ENCODE assay signal across 9 cellular contexts in genomic region chr2:1731512-1731962, GRCh38. TPM values are rescaled to one million over a fixed set of nuclear protein-coding genes. Genes with fewer than 3 reads are reported as not detected.
DNase-seq lines count a peak whose midpoint lies in the region; ATAC-seq and TF ChIP-seq lines count a peak whose summit lies in the region.
"Had no signal": no experiment of that assay in that cellular context is flagged by ENCODE, and none has a peak within 500 bp of the region (broad histone marks: within the 10 kb centered on the region; RNA-seq: fewer than 3 reads in every experiment).

No MANE protein-coding gene starts in this region.

- H3K4me3 ChIP-seq in retinal pigment epithelial cell (ENCODE audit: low read length) (no peak overlapping the region), spleen (no peak overlapping the region)

- TF ChIP-seq CTCF in VCaP (conservative IDR thresholded peaks at IDR 0.05): no peak
- TF ChIP-seq CTCF in retinal pigment epithelial cell (conservative IDR thresholded peaks at IDR 0.05; ENCODE audit: low read depth, low read length): no peak
- TF ChIP-seq CTCF in spleen (IDR thresholded peaks at IDR 0.05 in 8 of 11, conservative IDR thresholded peaks at IDR 0.05 in 3 of 11): no peak

- DNase-seq in Caki2 (ENCODE audit: low read depth) (peak; percentile 51), Right ventricle myocardium superior (peak; percentile 40), retinal pigment epithelial cell (ENCODE audit: low read depth) (peak; percentile 95), spleen (no peak)
- DNase-seq in stimulated activated CD8-positive, alpha-beta memory T cell treated with anti-CD3 and anti-CD28 coated beads, Interleukin-4, amount 100 ng/mL, for 48 hours: no peak
- DNase-seq: stimulated activated CD4-positive, alpha-beta T cell treated with anti-CD3 and anti-CD28 coated beads, Interleukin-12 subunit alpha, Interleukin-12 subunit beta, amount 100 ng/mL, for 4 hours had no signal

- peak; percentile 23 for ATAC-seq in Right ventricle myocardium superior (ENCODE audit: poor library complexity)
- ATAC-seq in HG03108 (IDR thresholded peaks at IDR 0.05; ENCODE audit: unreplicated experiment): no peak
- no peak for ATAC-seq in HG03097 (IDR thresholded peaks at IDR 0.05; ENCODE audit: low FRiP score, unreplicated experiment)

- H3K36me3 ChIP-seq in spleen: no peaks in the 10 kb centered on the region

- peaks cover 0 to 6% (median 0%) of the 10 kb centered on the region in 8 donors for H3K9me3 ChIP-seq in spleen

- H3K4me1 ChIP-seq in spleen: peaks cover 0 to 24% (median 10%) of the 10 kb centered on the region in 6 donors

- TF ChIP-seq POLR2A in spleen (IDR thresholded peaks at IDR 0.05): no peak

- 58 to 81% (median 69%) methylated on average over 6 of the region's 6 CpGs for WGBS in spleen, 5 donors

- H3K27me3 ChIP-seq in spleen (replicated peaks in 1 of 7): no peaks in the 10 kb centered on the region

- intact Hi-C loops in Right ventricle myocardium superior (cut with DNase I) (no loop called here), spleen (cut with DNase I; ENCODE audit: low total_unique reads) (no loop called here)

- in situ Hi-C loops in Caki2 (cut with HindIII; ENCODE audit: low pct_unique_long_range_greater_than_20kb, low sequenced_read_pairs): no loop called here

- peak overlapping the region; percentile 78 for H3K27ac ChIP-seq in VCaP
- peak overlapping the region in 3 of 8 donors; percentile 37 to 57 (median 54) for H3K27ac ChIP-seq in spleen

RNA-seq across cellular contexts. Expression of gene PXDN, which starts 12.8 kb away (rescaled TPM):
- 101 and 131 TPM in 2 replicates for total RNA-seq in Caki2 (2014; rRNA removed; shearing (Covaris generic); ENCODE audit: low replicate concordance)
- total RNA-seq in Right ventricle myocardium superior (15.6 TPM), spleen (10 to 100 TPM; 25.1 to 49.3 (median 38.7) TPM)
- polyA plus RNA-seq in spleen: 1 to 10 TPM; 1.9 to 3.6 (median 1.9) TPM

Comparison
In these comparisons a context has a peak if more than half of its experiments do, and no peak if none do; other contexts are left out.
1. DNase-seq: peak in Caki2 (single experiment), Right ventricle myocardium superior (single experiment) and retinal pigment epithelial cell (single experiment); none in spleen (single experiment) and stimulated activated CD8-positive, alpha-beta memory T cell treated with anti-CD3 and anti-CD28 coated beads, Interleukin-4, amount 100 ng/mL, for 48 hours (single experiment).